9 cellular contexts compared by ENCODE assay signal in the genomic region with DNA sequence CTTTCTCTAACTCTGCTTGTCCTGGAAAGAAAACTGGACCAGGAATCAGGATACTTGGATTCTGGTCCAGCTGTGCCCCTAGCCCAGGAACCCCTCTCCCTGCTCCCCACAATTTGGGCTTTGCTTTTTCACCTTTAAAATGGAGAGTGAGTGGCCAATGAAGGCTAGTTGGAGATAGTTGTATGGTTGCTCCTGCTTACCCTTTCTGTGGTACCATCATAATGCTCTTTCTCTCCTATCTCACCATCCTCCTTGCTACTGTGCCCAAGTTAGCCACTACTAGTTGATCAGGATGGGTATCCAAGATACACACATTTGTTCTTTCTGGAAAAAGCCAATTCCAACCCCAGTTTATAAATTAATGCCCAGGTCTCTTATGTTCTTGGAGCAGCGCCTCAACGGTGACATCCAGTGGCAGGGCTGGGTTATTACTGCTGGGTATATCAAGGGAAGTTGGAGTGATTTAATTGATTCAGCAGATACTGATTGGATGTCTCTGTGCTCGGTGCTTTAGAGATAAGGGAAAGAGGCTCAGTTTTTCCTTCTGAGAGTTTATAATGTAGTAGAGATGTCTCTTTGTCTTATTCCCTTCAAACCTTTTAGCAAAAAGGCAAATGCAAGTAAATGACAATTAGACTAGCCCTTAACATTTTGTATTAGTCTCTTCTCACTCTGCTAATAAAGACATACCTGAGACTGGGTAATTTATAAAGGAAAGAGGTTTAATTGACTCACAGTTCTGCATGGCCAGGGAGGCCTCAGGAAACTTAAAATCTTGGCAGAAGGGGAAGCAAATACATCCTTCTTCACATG. TPM values are rescaled to one million over a fixed set of nuclear protein-coding genes. Genes with fewer than 3 reads are reported as not detected.
DNase-seq lines count a peak whose midpoint lies in the region; ATAC-seq and TF ChIP-seq lines count a peak whose summit lies in the region.
"Had no signal": no experiment of that assay in that cellular context is flagged by ENCODE, and none has a peak within 500 bp of the region (broad histone marks: within the 10 kb centered on the region; RNA-seq: fewer than 3 reads in every experiment).

No MANE protein-coding gene starts in this region.

- no peaks in the 10 kb centered on the region for H3K9me3 ChIP-seq in tibial artery
- H3K9me3 ChIP-seq: BLaER1 had no signal

- peaks cover 70 to 98% (median 83%) of the 10 kb centered on the region in 3 donors for H3K36me3 ChIP-seq in tibial artery

- H3K27me3 ChIP-seq in tibial artery, result no peaks in the 10 kb centered on the region
- H3K27me3 ChIP-seq: BLaER1 had no signal

- H3K4me1 Mint-ChIP-seq in activated T-helper 17 cell treated with anti-CD3 and anti-CD28 coated beads, Interleukin-2, amount 50 U/mL, for 72 hours, result peaks cover 14% of the 10 kb centered on the region

- TF ChIP-seq CTCF in fibroblast of villous mesenchyme (IDR thresholded peaks at IDR 0.05; ENCODE audit: insufficient read depth, low read depth, low read length) (peak; percentile 96), omental fat pad (IDR thresholded peaks at IDR 0.05) (peak in 2 of 3 donors; percentile 38 to 41), tibial artery (IDR thresholded peaks at IDR 0.05) (peak; percentile 78 to 90)

- no peaks in the 10 kb centered on the region for H3K27me3 Mint-ChIP-seq in activated T-helper 17 cell treated with anti-CD3 and anti-CD28 coated beads, Interleukin-2, amount 50 U/mL, for 72 hours

- no peaks in the 10 kb centered on the region for H3K9me3 Mint-ChIP-seq in activated T-helper 17 cell treated with anti-CD3 and anti-CD28 coated beads, Interleukin-2, amount 50 U/mL, for 72 hours

- ATAC-seq in HG03457 (IDR thresholded peaks at IDR 0.05; ENCODE audit: unreplicated experiment), result peak; percentile 69
- ATAC-seq in activated T-helper 17 cell treated with anti-CD3 and anti-CD28 coated beads, Interleukin-2, amount 50 U/mL, for 72 hours (replicated peaks), result peak; percentile 65
- peak; percentile 76 for ATAC-seq in omental fat pad (ENCODE audit: low FRiP score)

- H3K4me1 ChIP-seq in tibial artery, result peaks cover 0 to 3% (median 0%) of the 10 kb centered on the region in 4 donors

- peak overlapping the region; percentile 1 for H3K27ac Mint-ChIP-seq in activated T-helper 17 cell treated with anti-CD3 and anti-CD28 coated beads, Interleukin-2, amount 50 U/mL, for 72 hours

- intact Hi-C loops in tibial artery (cut with DNase I; ENCODE audit: low total_unique reads), result loop anchor here (2.0 to 10.0 kb wide), 2 partner anchors 127 to 163 kb away; no protein-coding TSS in a partner anchor

- H3K36me3 Mint-ChIP-seq in activated T-helper 17 cell treated with anti-CD3 and anti-CD28 coated beads, Interleukin-2, amount 50 U/mL, for 72 hours (ENCODE audit: low read depth), result peaks cover 97% of the 10 kb centered on the region

- H3K4me3 ChIP-seq in fibroblast of villous mesenchyme (ENCODE audit: low read depth, low read length) (no peak overlapping the region), tibial artery (no peak overlapping the region)
- H3K4me3 ChIP-seq: BLaER1 had no signal

- DNase-seq in NCI-H1092 (lab: John Stamatoyannopoulos, UW) (peak; percentile 6), NCI-H1092 treated with DMSO at 0.1 percent for 48 hours (lab: John Stamatoyannopoulos, UW) (no peak), RPMI7951 (ENCODE audit: low read depth) (peak; percentile 51), fibroblast of villous mesenchyme (ENCODE audit: low read depth) (peak; percentile 80), omental fat pad (ENCODE audit: low spot score) (peak; percentile 37), tibial artery (peak; percentile 62 to 78)

- no peak overlapping the region for H3K27ac ChIP-seq in tibial artery
- H3K27ac ChIP-seq: BLaER1 had no signal

- H3K4me3 Mint-ChIP-seq in activated T-helper 17 cell treated with anti-CD3 and anti-CD28 coated beads, Interleukin-2, amount 50 U/mL, for 72 hours, result no peak overlapping the region

RNA-seq across cellular contexts. Expression of a gene that starts 38.5 kb away (rescaled TPM):
- 3.4 and 6.4 TPM in 2 replicates for total RNA-seq in RPMI7951 (2014; rRNA removed; shearing (Covaris generic))
- not detected for total RNA-seq in activated T-helper 17 cell treated with anti-CD3 and anti-CD28 coated beads, Interleukin-2, amount 50 U/mL, for 72 hours
- total RNA-seq in fibroblast of villous mesenchyme (4.2 and 7.8 TPM in 2 replicates), omental fat pad (10 to 100 TPM; 17.4 to 57.2 (median 33.7) TPM)

RNA-seq across cellular contexts. Expression of a gene that starts 46.6 kb away (rescaled TPM):
- total RNA-seq in RPMI7951 (2014; rRNA removed; shearing (Covaris generic)), result 59.5 and 60.0 TPM in 2 replicates
- total RNA-seq in activated T-helper 17 cell treated with anti-CD3 and anti-CD28 coated beads, Interleukin-2, amount 50 U/mL, for 72 hours, result 100 to 1,000 TPM in 1 of 2 donors, 10 to 100 TPM in 1; 87.4 to 173 TPM
- total RNA-seq in fibroblast of villous mesenchyme, result 40.6 and 60.5 TPM in 2 replicates
- 100 to 1,000 TPM in 1 of 4 donors, 10 to 100 TPM in 3; 48.0 to 106 (median 70.3) TPM for total RNA-seq in omental fat pad

RNA-seq across cellular contexts. Expression of a gene that starts 56.7 kb away (rescaled TPM):
- total RNA-seq in RPMI7951 (2014; rRNA removed; shearing (Covaris generic)), result 32.4 and 33.5 TPM in 2 replicates
- total RNA-seq in activated T-helper 17 cell treated with anti-CD3 and anti-CD28 coated beads, Interleukin-2, amount 50 U/mL, for 72 hours, result 100 to 1,000 TPM; 121 to 242 TPM
- 111 and 120 TPM in 2 replicates for total RNA-seq in fibroblast of villous mesenchyme
- total RNA-seq in omental fat pad, result 100 to 1,000 TPM in 2 of 4 donors, 10 to 100 TPM in 2; 80.5 to 155 (median 106) TPM

Comparison
In these comparisons a context has a peak if more than half of its experiments do, and no peak if none do; other contexts are left out.
1. CTCF ChIP-seq: peak in every context shown above with its lines; median percentile 96 in fibroblast of villous mesenchyme; 84 in tibial artery; 40 in omental fat pad.